ENCODE assay signal across 33 cellular contexts in the genomic region with DNA sequence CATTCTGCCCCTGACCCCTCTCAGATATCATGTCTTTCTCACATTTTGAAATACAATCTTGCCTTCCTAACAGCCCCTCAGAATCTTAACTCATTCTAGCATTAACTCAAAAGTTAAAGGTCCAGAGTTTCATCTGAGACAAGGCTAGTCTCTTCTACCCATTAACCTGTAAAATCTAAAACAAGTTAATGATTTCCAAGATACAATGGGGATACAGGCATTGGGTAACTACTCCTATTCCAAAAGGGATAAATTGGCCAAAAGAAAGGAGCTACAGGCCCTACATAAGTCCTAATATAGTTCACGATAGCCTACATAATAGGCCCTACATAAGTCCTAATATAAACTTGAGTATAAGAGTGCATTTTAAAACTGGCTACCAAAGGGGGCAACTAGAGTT. TPM values are rescaled to one million over a fixed set of nuclear protein-coding genes. Genes with fewer than 3 reads are reported as not detected.
"Had no signal": no experiment of that assay in that cellular context is flagged by ENCODE, and none has a peak within 500 bp of the region (broad histone marks: within the 10 kb centered on the region; RNA-seq: fewer than 3 reads in every experiment).

No MANE protein-coding gene starts in this region.

- H3K36me3 ChIP-seq: neutrophil, pancreas, prostate gland, spleen, suprapubic skin, transverse colon, upper lobe of left lung, uterus had no signal

- H3K36me3 Mint-ChIP-seq: natural killer cell; stimulated activated memory B cell treated with anti-CD40 and anti-IgM and Interleukin-4, amounts not matched to agents 10 μg/mL and 1 μg/mL and 100 μg/mL, for 72 hours had no signal

- H3K27me3 ChIP-seq: neutrophil, pancreas, spleen, suprapubic skin, testis, tibial artery, transverse colon, upper lobe of left lung, uterus had no signal

- DNase-seq: naive thymus-derived CD4-positive, alpha-beta T cell; natural killer cell; nephron progenitor cell; nucleus accumbens; pancreas; right cardiac atrium; spleen; stimulated activated CD4-positive, alpha-beta T cell treated with anti-CD3 and anti-CD28 coated beads, Interleukin-12 subunit alpha, Interleukin-12 subunit beta, amount 100 ng/mL, for 4 hours; stimulated activated CD4-positive, alpha-beta T cell treated with anti-CD3 and anti-CD28 coated beads, Interleukin-1b, Interleukin-23, amount 100 ng/mL, for 48 hours; stimulated activated CD4-positive, alpha-beta T cell treated with anti-CD3 and anti-CD28 coated beads, Interleukin-4, amount 100 ng/mL, for 1 hour; stimulated activated CD4-positive, alpha-beta T cell treated with anti-CD3 and anti-CD28 coated beads, Interleukin-4, amount 100 ng/mL, for 4 hours; stimulated activated CD8-positive, alpha-beta memory T cell treated with anti-CD3 and anti-CD28 coated beads, Interleukin-4, amount 100 ng/mL, for 48 hours; stimulated activated naive CD4-positive, alpha-beta T cell; stimulated activated naive CD8-positive, alpha-beta T cell treated with anti-CD3 and anti-CD28 coated beads, Interleukin-15, amount 100 ng/mL, for 72 hours; stimulated activated naive CD8-positive, alpha-beta T cell treated with anti-CD3 and anti-CD28 coated beads, Interleukin-15, Interleukin-2, amounts not matched to agents 100 U/mL and 50 U/mL, for 24 hours; substantia nigra; testis; tibial artery; transverse colon; upper lobe of left lung; uterus had no signal

- H3K4me2 ChIP-seq: smooth muscle cell had no signal

- H3K27ac Mint-ChIP-seq: naive thymus-derived CD4-positive, alpha-beta T cell; natural killer cell; nephron progenitor cell; stimulated activated memory B cell treated with anti-CD40 and anti-IgM and Interleukin-4, amounts not matched to agents 10 μg/mL and 1 μg/mL and 100 μg/mL, for 72 hours; stimulated activated naive CD8-positive, alpha-beta T cell treated with anti-CD3 and anti-CD28 coated beads, Interleukin-15, amount 100 ng/mL, for 72 hours had no signal

- ATAC-seq: naive thymus-derived CD4-positive, alpha-beta T cell; natural killer cell; pancreas; right cardiac atrium; sciatic nerve; stimulated activated memory B cell treated with anti-CD40 and anti-IgM and Interleukin-4, amounts not matched to agents 10 μg/mL and 1 μg/mL and 100 μg/mL, for 72 hours; stimulated activated naive CD8-positive, alpha-beta T cell treated with anti-CD3 and anti-CD28 coated beads, Interleukin-15, amount 100 ng/mL, for 72 hours; stimulated activated naive CD8-positive, alpha-beta T cell treated with anti-CD3 and anti-CD28 coated beads, Interleukin-15, Interleukin-2, amounts not matched to agents 100 U/mL and 50 U/mL, for 24 hours had no signal

- H3K27me3 Mint-ChIP-seq: stimulated activated memory B cell treated with anti-CD40 and anti-IgM and Interleukin-4, amounts not matched to agents 10 μg/mL and 1 μg/mL and 100 μg/mL, for 72 hours; stimulated activated naive CD8-positive, alpha-beta T cell treated with anti-CD3 and anti-CD28 coated beads, Interleukin-15, amount 100 ng/mL, for 72 hours had no signal

- H3K9me3 ChIP-seq: neutrophil, pancreas, prostate gland, suprapubic skin, testis, tibial artery, transverse colon, upper lobe of left lung, uterus had no signal

- FAIRE-seq: pancreas had no signal

- H3K4me3 ChIP-seq: pancreas, prostate gland, skin epidermis, smooth muscle cell, spleen, suprapubic skin, testis, tibial artery, transverse colon, upper lobe of left lung, uterus had no signal

- H3K9me3 Mint-ChIP-seq: natural killer cell; stimulated activated memory B cell treated with anti-CD40 and anti-IgM and Interleukin-4, amounts not matched to agents 10 μg/mL and 1 μg/mL and 100 μg/mL, for 72 hours; stimulated activated naive CD8-positive, alpha-beta T cell treated with anti-CD3 and anti-CD28 coated beads, Interleukin-15, amount 100 ng/mL, for 72 hours had no signal

- H3K4me1 Mint-ChIP-seq: naive thymus-derived CD4-positive, alpha-beta T cell; natural killer cell; stimulated activated memory B cell treated with anti-CD40 and anti-IgM and Interleukin-4, amounts not matched to agents 10 μg/mL and 1 μg/mL and 100 μg/mL, for 72 hours; stimulated activated naive CD8-positive, alpha-beta T cell treated with anti-CD3 and anti-CD28 coated beads, Interleukin-15, amount 100 ng/mL, for 72 hours had no signal

- H3K27ac ChIP-seq: neutrophil, pancreas, prostate gland, skin epidermis, spleen, suprapubic skin, testis, transverse colon, upper lobe of left lung, uterus had no signal

- H3K4me1 ChIP-seq: pancreas, prostate gland, spleen, testis had no signal

- H3K4me3 Mint-ChIP-seq: naive thymus-derived CD4-positive, alpha-beta T cell; natural killer cell; nephron progenitor cell; neural crest cell; stimulated activated memory B cell treated with anti-CD40 and anti-IgM and Interleukin-4, amounts not matched to agents 10 μg/mL and 1 μg/mL and 100 μg/mL, for 72 hours; stimulated activated naive CD8-positive, alpha-beta T cell treated with anti-CD3 and anti-CD28 coated beads, Interleukin-15, amount 100 ng/mL, for 72 hours had no signal

RNA-seq across cellular contexts. Expression of a gene that starts 18.9 kb away (rescaled TPM):
- total RNA-seq: naive thymus-derived CD4-positive, alpha-beta T cell; natural killer cell; neural crest cell; osteocyte; posterior vena cava; prostate gland; pulmonary artery endothelial cell; right cardiac atrium; sciatic nerve; smooth muscle cell; spleen had no signal
- polyA plus RNA-seq: naive thymus-derived CD4-positive, alpha-beta T cell; right cardiac atrium had no signal

RNA-seq across cellular contexts. Expression of a gene that starts 56.1 kb away (rescaled TPM):
- total RNA-seq: naive thymus-derived CD4-positive, alpha-beta T cell; natural killer cell; neural crest cell; osteocyte; prostate gland; pulmonary artery endothelial cell; smooth muscle cell; testis; urinary bladder had no signal
- polyA plus RNA-seq: naive thymus-derived CD4-positive, alpha-beta T cell; smooth muscle cell had no signal
